ENCODE assay signal across 18 cellular contexts in the genomic region with DNA sequence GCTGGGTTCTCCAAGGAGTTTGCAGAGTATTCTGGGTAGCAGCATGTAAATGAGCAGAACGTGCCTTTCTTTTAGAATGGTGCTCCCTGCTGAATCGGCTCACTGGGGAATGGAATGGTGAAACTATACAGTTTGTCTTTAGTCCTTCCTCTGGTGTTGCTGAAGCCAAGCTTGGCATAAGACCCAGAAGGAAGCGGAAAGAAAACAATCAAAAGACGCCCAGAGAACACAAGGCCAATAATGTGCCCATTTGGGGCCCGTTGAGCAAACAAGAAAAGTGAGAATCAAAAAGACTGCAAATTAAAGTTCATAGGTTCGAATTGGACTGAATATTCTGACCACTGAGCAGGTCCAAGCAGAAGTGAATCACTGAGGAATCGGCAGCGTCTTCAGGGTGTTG.
DNase-seq lines count a peak whose midpoint lies in the region; ATAC-seq and TF ChIP-seq lines count a peak whose summit lies in the region.
"Had no signal": no experiment of that assay in that cellular context is flagged by ENCODE, and none has a peak within 500 bp of the region (broad histone marks: within the 10 kb centered on the region; RNA-seq: fewer than 3 reads in every experiment).

No MANE protein-coding gene starts in this region.

- ATAC-seq in left lung (no peak), HG03108 (IDR thresholded peaks at IDR 0.05; ENCODE audit: unreplicated experiment) (no peak)

- TF ChIP-seq CTCF in LNCaP clone FGC (IDR thresholded peaks at IDR 0.05; ENCODE audit: control insufficient read depth, extremely low read depth, insufficient read depth) (no peak), left lung (IDR thresholded peaks at IDR 0.05) (no peak), vagina (IDR thresholded peaks at IDR 0.05) (no peak), ovary (IDR thresholded peaks at IDR 0.05) (no peak)

- H3K36me3 ChIP-seq in left lung (peaks cover 0 to 9% of the 10 kb centered on the region in 2 donors), vagina (no peaks in the 10 kb centered on the region), ovary (no peaks in the 10 kb centered on the region)

- WGBS in ovary, 3 donors: 80 to 87% (median 84%) methylated on average over 8 of the region's 8 CpGs

- H3K27ac ChIP-seq in cingulate gyrus (ENCODE audit: low read depth, low read length) (peak overlapping the region; percentile 80), left lung (peak overlapping the region; percentile 21 to 57), vagina (no peak overlapping the region), ovary (no peak overlapping the region)

- TF ChIP-seq POLR2A in vagina (IDR thresholded peaks at IDR 0.05) (no peak), ovary (IDR thresholded peaks at IDR 0.05) (no peak)

- H3K27me3 ChIP-seq in left lung (no peaks in the 10 kb centered on the region), vagina (no peaks in the 10 kb centered on the region), ovary (no peaks in the 10 kb centered on the region)

- no peak for TF ChIP-seq EP300 in ovary (IDR thresholded peaks at IDR 0.05)

- H3K4me1 ChIP-seq in left lung (peaks cover 0 to 51% of the 10 kb centered on the region in 2 donors), vagina (peaks cover 24% of the 10 kb centered on the region), ovary (ENCODE audit: insufficient read depth) (no peaks in the 10 kb centered on the region)
- H3K4me1 ChIP-seq: Caco-2 had no signal

- H3K9me3 ChIP-seq in left lung (no peaks in the 10 kb centered on the region), vagina (no peaks in the 10 kb centered on the region), ovary (no peaks in the 10 kb centered on the region)
- H3K9me3 ChIP-seq: Caco-2 had no signal

- intact Hi-C loops in left lung (cut with DNase I) (no loop called here), vagina (cut with DNase I) (no loop called here), ovary (cut with DNase I) (no loop called here)

- DNase-seq in LNCaP clone FGC (ENCODE audit: low read depth) (peak; percentile 54), left lung (no peak), superior temporal gyrus (ENCODE audit: extremely low spot score) (peak; percentile 50), vagina (ENCODE audit: extremely low spot score in 2 of 2) (no peak), ovary (no peak)
- DNase-seq: CD4-positive, alpha-beta T cell; KG1; NCI-H1105; NCI-H146; NCI-H2029; NCI-H226; NCI-H748 treated with DMSO at 0.1 percent for 48 hours; NK-92 treated with Interleukin-12 subunit alpha and Interleukin-12 subunit beta, amount 100 ng/mL, for 24 hours; SIG-M5 had no signal

- H3K4me3 ChIP-seq in LNCaP clone FGC (ENCODE audit: low read depth, low read length) (no peak overlapping the region), left lung (no peak overlapping the region), vagina (no peak overlapping the region), ovary (no peak overlapping the region)
- H3K4me3 ChIP-seq: GM23338 had no signal

Comparison
In these comparisons a context has a peak if more than half of its experiments do, and no peak if none do; other contexts are left out.
1. DNase-seq: peak in LNCaP clone FGC (single experiment) and superior temporal gyrus (single experiment); none in left lung (0 of 2), vagina (0 of 2) and ovary (0 of 5).
2. H3K27ac ChIP-seq: peak in cingulate gyrus (single experiment) and left lung (2 of 2); none in vagina (single experiment) and ovary (0 of 2).